ENCODE assay signal across 1 cellular context in the genomic region with DNA sequence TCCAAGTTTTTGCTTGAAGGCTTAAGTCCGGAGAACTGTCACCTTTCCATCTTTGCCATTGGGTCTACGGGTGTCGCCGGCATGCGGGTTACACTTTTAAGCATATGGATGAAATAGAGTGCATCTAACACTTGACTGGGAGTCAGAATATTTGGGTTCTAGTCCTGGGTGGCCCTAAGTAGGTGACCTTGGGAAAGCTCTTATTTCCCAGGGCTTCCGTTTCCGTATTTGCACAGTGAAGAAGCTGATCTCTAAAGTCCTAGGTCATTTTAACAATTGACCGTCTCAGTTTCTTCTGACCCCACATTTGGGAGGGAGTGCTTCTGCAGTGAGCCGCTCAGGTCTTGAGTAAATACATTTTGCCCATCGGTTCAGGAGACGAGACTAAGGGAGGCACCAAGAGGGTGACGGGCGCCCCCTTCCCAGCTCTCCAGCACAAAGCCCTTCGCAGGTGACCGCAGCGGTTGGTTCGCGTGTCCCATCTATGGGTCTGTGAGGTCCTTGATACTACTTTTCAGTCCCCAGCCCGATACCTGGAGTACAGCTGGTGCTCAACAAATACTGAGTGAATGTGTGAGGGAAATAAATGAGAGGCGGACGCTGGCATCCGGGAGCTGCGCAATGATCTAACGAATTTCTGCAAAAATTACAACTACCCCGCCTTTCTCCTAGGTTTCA.
A peak's percentile ranks its signal among the peaks of the same experiment; 100 is the strongest.
TF ChIP-seq lines count a peak whose summit lies in the region.

No MANE protein-coding gene starts in this region.

TF ChIP-seq in HEK293, 187 proteins besides CTCF, POLR2A, EP300 and RAD21 (continued from another document and continues in another):
- TF ChIP-seq, protein P1, sequence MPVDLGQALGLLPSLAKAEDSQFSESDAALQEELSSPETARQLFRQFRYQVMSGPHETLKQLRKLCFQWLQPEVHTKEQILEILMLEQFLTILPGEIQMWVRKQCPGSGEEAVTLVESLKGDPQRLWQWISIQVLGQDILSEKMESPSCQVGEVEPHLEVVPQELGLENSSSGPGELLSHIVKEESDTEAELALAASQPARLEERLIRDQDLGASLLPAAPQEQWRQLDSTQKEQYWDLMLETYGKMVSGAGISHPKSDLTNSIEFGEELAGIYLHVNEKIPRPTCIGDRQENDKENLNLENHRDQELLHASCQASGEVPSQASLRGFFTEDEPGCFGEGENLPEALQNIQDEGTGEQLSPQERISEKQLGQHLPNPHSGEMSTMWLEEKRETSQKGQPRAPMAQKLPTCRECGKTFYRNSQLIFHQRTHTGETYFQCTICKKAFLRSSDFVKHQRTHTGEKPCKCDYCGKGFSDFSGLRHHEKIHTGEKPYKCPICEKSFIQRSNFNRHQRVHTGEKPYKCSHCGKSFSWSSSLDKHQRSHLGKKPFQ (tag by site-specific recombination; IDR thresholded peaks at IDR 0.05) = no peak
- TF ChIP-seq ZXDB (tag by site-specific recombination; IDR thresholded peaks at IDR 0.05) = peak; percentile 14; the same call in 1 of the 2 replicates
- no peak for TF ChIP-seq ZFP3 (tag by site-specific recombination; IDR thresholded peaks at IDR 0.05; ENCODE audit: low read depth)
- TF ChIP-seq ZNF76 (tag by site-specific recombination; IDR thresholded peaks at IDR 0.05; ENCODE audit: borderline replicate concordance, low read depth) = peak; percentile 60; the same call in 1 of the 2 replicates
- TF ChIP-seq, protein P2, sequence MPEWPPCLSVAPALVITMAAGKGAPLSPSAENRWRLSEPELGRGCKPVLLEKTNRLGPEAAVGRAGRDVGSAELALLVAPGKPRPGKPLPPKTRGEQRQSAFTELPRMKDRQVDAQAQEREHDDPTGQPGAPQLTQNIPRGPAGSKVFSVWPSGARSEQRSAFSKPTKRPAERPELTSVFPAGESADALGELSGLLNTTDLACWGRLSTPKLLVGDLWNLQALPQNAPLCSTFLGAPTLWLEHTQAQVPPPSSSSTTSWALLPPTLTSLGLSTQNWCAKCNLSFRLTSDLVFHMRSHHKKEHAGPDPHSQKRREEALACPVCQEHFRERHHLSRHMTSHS (tag by site-specific recombination; IDR thresholded peaks at IDR 0.05) = no peak
- TF ChIP-seq ZNF324 (tag by site-specific recombination; IDR thresholded peaks at IDR 0.05) = no peak
- TF ChIP-seq ZNF555 (tag by site-specific recombination; conservative IDR thresholded peaks at IDR 0.05) = no peak
- TF ChIP-seq ZBTB1 (tag by site-specific recombination; IDR thresholded peaks at IDR 0.05) = no peak
- peak; percentile 9; the same call in 1 of the 2 replicates for TF ChIP-seq ZNF664 (tag by site-specific recombination; IDR thresholded peaks at IDR 0.05)
- TF ChIP-seq ZNF10 (tag by site-specific recombination; IDR thresholded peaks at IDR 0.05) = no peak
- TF ChIP-seq SCRT2 (tag by site-specific recombination; IDR thresholded peaks at IDR 0.05) = no peak
- TF ChIP-seq, protein P3, sequence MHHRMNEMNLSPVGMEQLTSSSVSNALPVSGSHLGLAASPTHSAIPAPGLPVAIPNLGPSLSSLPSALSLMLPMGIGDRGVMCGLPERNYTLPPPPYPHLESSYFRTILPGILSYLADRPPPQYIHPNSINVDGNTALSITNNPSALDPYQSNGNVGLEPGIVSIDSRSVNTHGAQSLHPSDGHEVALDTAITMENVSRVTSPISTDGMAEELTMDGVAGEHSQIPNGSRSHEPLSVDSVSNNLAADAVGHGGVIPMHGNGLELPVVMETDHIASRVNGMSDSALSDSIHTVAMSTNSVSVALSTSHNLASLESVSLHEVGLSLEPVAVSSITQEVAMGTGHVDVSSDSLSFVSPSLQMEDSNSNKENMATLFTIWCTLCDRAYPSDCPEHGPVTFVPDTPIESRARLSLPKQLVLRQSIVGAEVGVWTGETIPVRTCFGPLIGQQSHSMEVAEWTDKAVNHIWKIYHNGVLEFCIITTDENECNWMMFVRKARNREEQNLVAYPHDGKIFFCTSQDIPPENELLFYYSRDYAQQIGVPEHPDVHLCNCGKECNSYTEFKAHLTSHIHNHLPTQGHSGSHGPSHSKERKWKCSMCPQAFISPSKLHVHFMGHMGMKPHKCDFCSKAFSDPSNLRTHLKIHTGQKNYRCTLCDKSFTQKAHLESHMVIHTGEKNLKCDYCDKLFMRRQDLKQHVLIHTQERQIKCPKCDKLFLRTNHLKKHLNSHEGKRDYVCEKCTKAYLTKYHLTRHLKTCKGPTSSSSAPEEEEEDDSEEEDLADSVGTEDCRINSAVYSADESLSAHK (tag by site-specific recombination; IDR thresholded peaks at IDR 0.05) = peak; percentile 51
- TF ChIP-seq, protein P4, sequence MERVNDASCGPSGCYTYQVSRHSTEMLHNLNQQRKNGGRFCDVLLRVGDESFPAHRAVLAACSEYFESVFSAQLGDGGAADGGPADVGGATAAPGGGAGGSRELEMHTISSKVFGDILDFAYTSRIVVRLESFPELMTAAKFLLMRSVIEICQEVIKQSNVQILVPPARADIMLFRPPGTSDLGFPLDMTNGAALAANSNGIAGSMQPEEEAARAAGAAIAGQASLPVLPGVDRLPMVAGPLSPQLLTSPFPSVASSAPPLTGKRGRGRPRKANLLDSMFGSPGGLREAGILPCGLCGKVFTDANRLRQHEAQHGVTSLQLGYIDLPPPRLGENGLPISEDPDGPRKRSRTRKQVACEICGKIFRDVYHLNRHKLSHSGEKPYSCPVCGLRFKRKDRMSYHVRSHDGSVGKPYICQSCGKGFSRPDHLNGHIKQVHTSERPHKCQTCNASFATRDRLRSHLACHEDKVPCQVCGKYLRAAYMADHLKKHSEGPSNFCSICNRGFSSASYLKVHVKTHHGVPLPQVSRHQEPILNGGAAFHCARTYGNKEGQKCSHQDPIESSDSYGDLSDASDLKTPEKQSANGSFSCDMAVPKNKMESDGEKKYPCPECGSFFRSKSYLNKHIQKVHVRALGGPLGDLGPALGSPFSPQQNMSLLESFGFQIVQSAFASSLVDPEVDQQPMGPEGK (tag by site-specific recombination; IDR thresholded peaks at IDR 0.05) = peak; percentile 14; the same call in 1 of the 2 replicates
- no peak for TF ChIP-seq ZNF777 (tag by site-specific recombination; IDR thresholded peaks at IDR 0.05; ENCODE audit: borderline replicate concordance)
- peak; percentile 56; the same call in 1 of the 2 replicates for TF ChIP-seq GLIS2 (tag by site-specific recombination; IDR thresholded peaks at IDR 0.05)
- no peak for TF ChIP-seq GFI1B (tag by site-specific recombination; IDR thresholded peaks at IDR 0.05)
- no peak for TF ChIP-seq TCF7L2 (IDR thresholded peaks at IDR 0.05; ENCODE audit: borderline replicate concordance, low read depth, low read length)
- TF ChIP-seq, protein P5, sequence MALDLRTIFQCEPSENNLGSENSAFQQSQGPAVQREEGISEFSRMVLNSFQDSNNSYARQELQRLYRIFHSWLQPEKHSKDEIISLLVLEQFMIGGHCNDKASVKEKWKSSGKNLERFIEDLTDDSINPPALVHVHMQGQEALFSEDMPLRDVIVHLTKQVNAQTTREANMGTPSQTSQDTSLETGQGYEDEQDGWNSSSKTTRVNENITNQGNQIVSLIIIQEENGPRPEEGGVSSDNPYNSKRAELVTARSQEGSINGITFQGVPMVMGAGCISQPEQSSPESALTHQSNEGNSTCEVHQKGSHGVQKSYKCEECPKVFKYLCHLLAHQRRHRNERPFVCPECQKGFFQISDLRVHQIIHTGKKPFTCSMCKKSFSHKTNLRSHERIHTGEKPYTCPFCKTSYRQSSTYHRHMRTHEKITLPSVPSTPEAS (tag by site-specific recombination; IDR thresholded peaks at IDR 0.05) = no peak
- no peak for TF ChIP-seq GLI2 (tag by site-specific recombination; IDR thresholded peaks at IDR 0.05; ENCODE audit: borderline replicate concordance, low read depth)
- no peak for TF ChIP-seq KLF9 (tag by site-specific recombination; IDR thresholded peaks at IDR 0.05; ENCODE audit: low read depth)
- no peak for TF ChIP-seq ZNF169 (tag by site-specific recombination; IDR thresholded peaks at IDR 0.05)
- TF ChIP-seq, protein P6, sequence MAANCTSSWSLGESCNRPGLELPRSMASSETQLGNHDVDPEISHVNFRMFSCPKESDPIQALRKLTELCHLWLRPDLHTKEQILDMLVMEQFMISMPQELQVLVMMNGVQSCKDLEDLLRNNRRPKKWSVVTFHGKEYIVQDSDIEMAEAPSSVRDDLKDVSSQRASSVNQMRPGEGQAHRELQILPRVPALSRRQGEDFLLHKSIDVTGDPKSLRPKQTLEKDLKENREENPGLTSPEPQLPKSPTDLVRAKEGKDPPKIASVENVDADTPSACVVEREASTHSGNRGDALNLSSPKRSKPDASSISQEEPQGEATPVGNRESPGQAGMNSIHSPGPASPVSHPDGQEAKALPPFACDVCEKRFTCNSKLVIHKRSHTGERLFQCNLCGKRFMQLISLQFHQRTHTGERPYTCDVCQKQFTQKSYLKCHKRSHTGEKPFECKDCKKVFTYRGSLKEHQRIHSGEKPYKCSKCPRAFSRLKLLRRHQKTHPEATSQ (tag by site-specific recombination; IDR thresholded peaks at IDR 0.05) = no peak
- no peak for TF ChIP-seq ZNF514 (tag by site-specific recombination; IDR thresholded peaks at IDR 0.05)
- TF ChIP-seq ZNF600 (tag by site-specific recombination; IDR thresholded peaks at IDR 0.05) = peak; percentile 40; the same call in 1 of the 2 replicates
- TF ChIP-seq ZNF155 (tag by site-specific recombination; IDR thresholded peaks at IDR 0.05) = no peak
- TF ChIP-seq ZSCAN23 (tag by site-specific recombination; IDR thresholded peaks at IDR 0.05) = no peak
- TF ChIP-seq, protein P7, sequence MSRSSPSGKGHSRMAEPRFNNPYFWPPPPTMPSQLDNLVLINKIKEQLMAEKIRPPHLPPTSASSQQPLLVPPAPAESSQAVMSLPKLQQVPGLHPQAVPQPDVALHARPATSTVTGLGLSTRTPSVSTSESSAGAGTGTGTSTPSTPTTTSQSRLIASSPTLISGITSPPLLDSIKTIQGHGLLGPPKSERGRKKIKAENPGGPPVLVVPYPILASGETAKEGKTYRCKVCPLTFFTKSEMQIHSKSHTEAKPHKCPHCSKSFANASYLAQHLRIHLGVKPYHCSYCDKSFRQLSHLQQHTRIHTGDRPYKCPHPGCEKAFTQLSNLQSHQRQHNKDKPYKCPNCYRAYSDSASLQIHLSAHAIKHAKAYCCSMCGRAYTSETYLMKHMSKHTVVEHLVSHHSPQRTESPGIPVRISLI (tag by site-specific recombination; IDR thresholded peaks at IDR 0.05) = no peak
- TF ChIP-seq ZNF37A (tag by site-specific recombination; IDR thresholded peaks at IDR 0.05) = no peak
- no peak for TF ChIP-seq ZNF239 (tag by site-specific recombination; IDR thresholded peaks at IDR 0.05)
- TF ChIP-seq, protein P8, sequence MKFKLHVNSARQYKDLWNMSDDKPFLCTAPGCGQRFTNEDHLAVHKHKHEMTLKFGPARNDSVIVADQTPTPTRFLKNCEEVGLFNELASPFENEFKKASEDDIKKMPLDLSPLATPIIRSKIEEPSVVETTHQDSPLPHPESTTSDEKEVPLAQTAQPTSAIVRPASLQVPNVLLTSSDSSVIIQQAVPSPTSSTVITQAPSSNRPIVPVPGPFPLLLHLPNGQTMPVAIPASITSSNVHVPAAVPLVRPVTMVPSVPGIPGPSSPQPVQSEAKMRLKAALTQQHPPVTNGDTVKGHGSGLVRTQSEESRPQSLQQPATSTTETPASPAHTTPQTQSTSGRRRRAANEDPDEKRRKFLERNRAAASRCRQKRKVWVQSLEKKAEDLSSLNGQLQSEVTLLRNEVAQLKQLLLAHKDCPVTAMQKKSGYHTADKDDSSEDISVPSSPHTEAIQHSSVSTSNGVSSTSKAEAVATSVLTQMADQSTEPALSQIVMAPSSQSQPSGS (tag by site-specific recombination; IDR thresholded peaks at IDR 0.05; ENCODE audit: low read depth) = no peak
- peak; percentile 45 for TF ChIP-seq ZNF341 (tag by site-specific recombination; IDR thresholded peaks at IDR 0.05; ENCODE audit: low read depth)
- peak; percentile 4; the same call in 1 of the 2 replicates for TF ChIP-seq ZNF623 (tag by site-specific recombination; IDR thresholded peaks at IDR 0.05)
- TF ChIP-seq ZNF2 (tag by site-specific recombination; IDR thresholded peaks at IDR 0.05) = peak; percentile 24; the same call in 1 of the 2 replicates
- TF ChIP-seq, protein P9, sequence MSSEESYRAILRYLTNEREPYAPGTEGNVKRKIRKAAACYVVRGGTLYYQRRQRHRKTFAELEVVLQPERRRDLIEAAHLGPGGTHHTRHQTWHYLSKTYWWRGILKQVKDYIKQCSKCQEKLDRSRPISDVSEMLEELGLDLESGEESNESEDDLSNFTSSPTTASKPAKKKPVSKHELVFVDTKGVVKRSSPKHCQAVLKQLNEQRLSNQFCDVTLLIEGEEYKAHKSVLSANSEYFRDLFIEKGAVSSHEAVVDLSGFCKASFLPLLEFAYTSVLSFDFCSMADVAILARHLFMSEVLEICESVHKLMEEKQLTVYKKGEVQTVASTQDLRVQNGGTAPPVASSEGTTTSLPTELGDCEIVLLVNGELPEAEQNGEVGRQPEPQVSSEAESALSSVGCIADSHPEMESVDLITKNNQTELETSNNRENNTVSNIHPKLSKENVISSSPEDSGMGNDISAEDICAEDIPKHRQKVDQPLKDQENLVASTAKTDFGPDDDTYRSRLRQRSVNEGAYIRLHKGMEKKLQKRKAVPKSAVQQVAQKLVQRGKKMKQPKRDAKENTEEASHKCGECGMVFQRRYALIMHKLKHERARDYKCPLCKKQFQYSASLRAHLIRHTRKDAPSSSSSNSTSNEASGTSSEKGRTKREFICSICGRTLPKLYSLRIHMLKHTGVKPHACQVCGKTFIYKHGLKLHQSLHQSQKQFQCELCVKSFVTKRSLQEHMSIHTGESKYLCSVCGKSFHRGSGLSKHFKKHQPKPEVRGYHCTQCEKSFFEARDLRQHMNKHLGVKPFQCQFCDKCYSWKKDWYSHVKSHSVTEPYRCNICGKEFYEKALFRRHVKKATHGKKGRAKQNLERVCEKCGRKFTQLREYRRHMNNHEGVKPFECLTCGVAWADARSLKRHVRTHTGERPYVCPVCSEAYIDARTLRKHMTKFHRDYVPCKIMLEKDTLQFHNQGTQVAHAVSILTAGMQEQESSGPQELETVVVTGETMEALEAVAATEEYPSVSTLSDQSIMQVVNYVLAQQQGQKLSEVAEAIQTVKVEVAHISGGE (tag by site-specific recombination; conservative IDR thresholded peaks at IDR 0.05; ENCODE audit: low read depth) = peak; percentile 67
- no peak for TF ChIP-seq ZNF571 (tag by site-specific recombination; IDR thresholded peaks at IDR 0.05)
- TF ChIP-seq ZNF654 (tag by site-specific recombination; IDR thresholded peaks at IDR 0.05; ENCODE audit: low read depth) = no peak
- TF ChIP-seq ZEB2 (tag by site-specific recombination; IDR thresholded peaks at IDR 0.05) = peak; percentile 46
- peak; percentile 37; the same call in 1 of the 2 replicates for TF ChIP-seq WT1 (tag by site-specific recombination; IDR thresholded peaks at IDR 0.05)
- TF ChIP-seq, protein P10, sequence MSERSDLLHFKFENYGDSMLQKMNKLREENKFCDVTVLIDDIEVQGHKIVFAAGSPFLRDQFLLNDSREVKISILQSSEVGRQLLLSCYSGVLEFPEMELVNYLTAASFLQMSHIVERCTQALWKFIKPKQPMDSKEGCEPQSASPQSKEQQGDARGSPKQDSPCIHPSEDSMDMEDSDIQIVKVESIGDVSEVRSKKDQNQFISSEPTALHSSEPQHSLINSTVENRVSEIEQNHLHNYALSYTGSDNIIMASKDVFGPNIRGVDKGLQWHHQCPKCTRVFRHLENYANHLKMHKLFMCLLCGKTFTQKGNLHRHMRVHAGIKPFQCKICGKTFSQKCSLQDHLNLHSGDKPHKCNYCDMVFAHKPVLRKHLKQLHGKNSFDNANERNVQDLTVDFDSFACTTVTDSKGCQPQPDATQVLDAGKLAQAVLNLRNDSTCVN (tag by site-specific recombination; optimal IDR thresholded peaks at IDR 0.05) = no peak
